In the genomic region with DNA sequence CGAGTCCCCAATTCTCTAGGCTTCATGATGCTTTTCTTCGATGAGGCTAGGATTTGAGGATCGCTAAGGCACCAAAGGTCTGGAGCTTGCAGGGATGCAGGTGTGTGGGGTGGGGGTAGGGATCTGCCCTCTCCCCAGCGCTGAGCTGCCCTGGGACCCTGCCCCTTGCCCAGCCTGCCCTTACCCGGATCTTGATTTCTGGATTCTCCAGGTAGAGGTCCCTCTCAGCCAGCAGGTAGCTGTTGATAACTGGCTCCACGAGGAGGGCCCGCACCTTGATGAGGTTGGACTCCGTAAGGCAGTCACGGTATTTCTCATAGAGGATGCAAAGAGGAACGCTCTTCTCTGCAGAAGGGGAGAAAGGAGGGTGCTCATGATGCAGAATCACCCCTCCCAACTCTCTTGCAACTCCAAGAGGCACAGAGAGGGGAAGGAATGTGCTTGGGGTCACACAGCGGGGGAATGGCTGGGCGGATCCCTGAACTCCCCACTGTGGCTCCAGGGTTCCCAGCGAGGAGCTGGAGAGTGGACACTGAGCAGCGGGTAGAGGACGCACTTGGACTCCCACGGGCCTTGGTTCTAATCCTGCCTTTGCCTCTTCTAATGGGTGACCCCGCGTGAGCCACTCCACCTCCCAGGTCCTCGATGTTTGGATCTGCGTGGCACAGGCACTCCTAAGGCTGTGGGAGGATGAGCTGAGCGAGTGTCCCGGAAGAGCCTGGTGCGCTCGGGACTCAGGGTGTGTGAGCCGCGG, we compare ENCODE assay signal across 12 cellular contexts.
"Had no signal": no experiment of that assay in that cellular context is flagged by ENCODE, and none has a peak within 500 bp of the region (broad histone marks: within the 10 kb centered on the region; RNA-seq: fewer than 3 reads in every experiment).

No MANE protein-coding gene starts in this region.

- DNase-seq: activated B cell treated with CpG ODN at 0.5 μM for 24 hours; activated CD4-positive, alpha-beta T cell treated with anti-CD3 and anti-CD28 coated beads, Interleukin-2, amount 10 ng/mL, durations not matched to agents 7 days and 5 days; activated CD8-positive, alpha-beta memory T cell treated with anti-CD3 and anti-CD28 coated beads, Interleukin-2, amount 50 U/mL, for 48 hours; anterior cingulate cortex; midbrain; stimulated activated CD4-positive, alpha-beta T cell treated with anti-CD3 and anti-CD28 coated beads, Interleukin-15, amount 100 ng/mL, for 24 hours; stimulated activated CD4-positive, alpha-beta T cell treated with anti-CD3 and anti-CD28 coated beads, Interleukin-4, amount 100 ng/mL, for 1 hour; stimulated activated naive B cell treated with anti-CD40 and anti-IgM and Interleukin-4, amounts not matched to agents 10 μg/mL and 1 μg/mL and 100 μg/mL, for 72 hours; SW 1271; thyroid gland had no signal

- H3K27ac ChIP-seq: pancreas, thyroid gland had no signal

- H3K36me3 Mint-ChIP-seq: stimulated activated naive B cell treated with anti-CD40 and anti-IgM and Interleukin-4, amounts not matched to agents 10 μg/mL and 1 μg/mL and 100 μg/mL, for 72 hours had no signal

- ATAC-seq: pancreas; stimulated activated naive B cell treated with anti-CD40 and anti-IgM and Interleukin-4, amounts not matched to agents 10 μg/mL and 1 μg/mL and 100 μg/mL, for 72 hours had no signal

- H3K36me3 ChIP-seq: pancreas, thyroid gland had no signal

- H3K4me3 ChIP-seq: dorsolateral prefrontal cortex, pancreas, thyroid gland had no signal

- H3K4me3 Mint-ChIP-seq: activated B cell treated with CpG ODN at 0.5 μM for 24 hours; activated CD4-positive, alpha-beta T cell treated with anti-CD3 and anti-CD28 coated beads, Interleukin-2, amount 10 ng/mL, durations not matched to agents 7 days and 5 days; stimulated activated naive B cell treated with anti-CD40 and anti-IgM and Interleukin-4, amounts not matched to agents 10 μg/mL and 1 μg/mL and 100 μg/mL, for 72 hours had no signal

- H3K9me3 ChIP-seq: pancreas, thyroid gland had no signal

- H3K4me1 Mint-ChIP-seq: activated B cell treated with CpG ODN at 0.5 μM for 24 hours had no signal

- H3K27me3 ChIP-seq: dorsolateral prefrontal cortex, pancreas, thyroid gland had no signal

- H3K27ac Mint-ChIP-seq: activated B cell treated with CpG ODN at 0.5 μM for 24 hours; activated CD4-positive, alpha-beta T cell treated with anti-CD3 and anti-CD28 coated beads, Interleukin-2, amount 10 ng/mL, durations not matched to agents 7 days and 5 days; stimulated activated naive B cell treated with anti-CD40 and anti-IgM and Interleukin-4, amounts not matched to agents 10 μg/mL and 1 μg/mL and 100 μg/mL, for 72 hours had no signal

- H3K9me3 Mint-ChIP-seq: activated B cell treated with CpG ODN at 0.5 μM for 24 hours; activated CD4-positive, alpha-beta T cell treated with anti-CD3 and anti-CD28 coated beads, Interleukin-2, amount 10 ng/mL, durations not matched to agents 7 days and 5 days; stimulated activated naive B cell treated with anti-CD40 and anti-IgM and Interleukin-4, amounts not matched to agents 10 μg/mL and 1 μg/mL and 100 μg/mL, for 72 hours had no signal

- H3K27me3 Mint-ChIP-seq: activated B cell treated with CpG ODN at 0.5 μM for 24 hours; activated CD4-positive, alpha-beta T cell treated with anti-CD3 and anti-CD28 coated beads, Interleukin-2, amount 10 ng/mL, durations not matched to agents 7 days and 5 days had no signal
